20 cellular contexts compared by ENCODE assay signal in genomic region chr5:38883842-38884241, GRCh38. TPM values are rescaled to one million over a fixed set of nuclear protein-coding genes. Genes with fewer than 3 reads are reported as not detected.
DNase-seq lines count a peak whose midpoint lies in the region; ATAC-seq, FAIRE-seq and TF ChIP-seq lines count a peak whose summit lies in the region.
"Had no signal": no experiment of that assay in that cellular context is flagged by ENCODE, and none has a peak within 500 bp of the region (broad histone marks: within the 10 kb centered on the region; RNA-seq: fewer than 3 reads in every experiment).

No MANE protein-coding gene starts in this region.

- no peaks in the 10 kb centered on the region for H3K9me3 Mint-ChIP-seq in endothelial cell (ENCODE audit: unreplicated experiment)
- H3K9me3 Mint-ChIP-seq: CD8-positive, alpha-beta memory T cell; H9 had no signal

- H3K9me3 ChIP-seq in right lobe of liver (no peaks in the 10 kb centered on the region), HepG2 (ENCODE audit: low read length) (no peaks in the 10 kb centered on the region), vagina (no peaks in the 10 kb centered on the region)
- H3K9me3 ChIP-seq: BE2C, Caco-2 had no signal

- H3K36me3 ChIP-seq in right lobe of liver (peaks cover 0 to 11% (median 3%) of the 10 kb centered on the region in 4 donors), HepG2 (replicated peaks in 1 of 2; ENCODE audit: control insufficient read depth in 1 of 2, insufficient read depth in 2 of 2, low read length in 2 of 2) (peaks cover 20 to 64% of the 10 kb centered on the region in 2 experiments), vagina (peaks cover 0 to 45% of the 10 kb centered on the region in 2 donors)
- H3K36me3 ChIP-seq: BE2C had no signal

- POLR2A ChIA-PET in HepG2 (lab: Yijun Ruan, JAX) = no interaction called here

- H3K27ac ChIP-seq in right lobe of liver (no peak overlapping the region), HepG2 (ENCODE audit: extremely low read length, insufficient read depth, low read length) (no peak overlapping the region), vagina (no peak overlapping the region)

- peak overlapping the region; percentile 22 for H3K27ac Mint-ChIP-seq in endothelial cell (ENCODE audit: unreplicated experiment)
- H3K27ac Mint-ChIP-seq: CD4-positive, CD25-positive, alpha-beta regulatory T cell; CD8-positive, alpha-beta memory T cell had no signal

- DNase-seq in right lobe of liver = no peak
- no peak for DNase-seq in HepG2 (ENCODE audit: low spot score)
- no peak for DNase-seq in endothelial cell (ENCODE audit: low spot score)
- peak; percentile 54 for DNase-seq in medulla oblongata (ENCODE audit: extremely low spot score)
- no peak for DNase-seq in vagina (ENCODE audit: extremely low spot score in 2 of 2)
- DNase-seq in RPMI8226 = no peak
- DNase-seq: ACHN; BE2C; C1 segment of cervical spinal cord; Caco-2; CD4-positive, CD25-positive, alpha-beta regulatory T cell; CD8-positive, alpha-beta memory T cell; H9 had no signal

- H2AFZ ChIP-seq in HepG2 (ENCODE audit: low read length) = no peak overlapping the region

- no peak overlapping the region for H3K4me2 ChIP-seq in HepG2 (ENCODE audit: low read depth, low read length)

- H3K9ac ChIP-seq in HepG2 (ENCODE audit: insufficient read depth, low read depth, low read length) = no peak overlapping the region

- H3K27me3 ChIP-seq in right lobe of liver = no peaks in the 10 kb centered on the region
- no peaks in the 10 kb centered on the region for H3K27me3 ChIP-seq in HepG2 (ENCODE audit: control insufficient read depth in 1 of 2, insufficient read depth in 2 of 2, low read length in 2 of 2)
- no peaks in the 10 kb centered on the region for H3K27me3 ChIP-seq in vagina

- no peak overlapping the region for H3K4me3 Mint-ChIP-seq in endothelial cell (ENCODE audit: unreplicated experiment)
- H3K4me3 Mint-ChIP-seq: CD4-positive, CD25-positive, alpha-beta regulatory T cell; CD8-positive, alpha-beta memory T cell; H9 had no signal

- ATAC-seq in right lobe of liver (peak; percentile 17 to 68 (median 36)), HepG2 (no peak), HG03108 (IDR thresholded peaks at IDR 0.05; ENCODE audit: unreplicated experiment) (no peak)

- no peaks in the 10 kb centered on the region for H4K20me1 ChIP-seq in HepG2 (ENCODE audit: insufficient read depth, low read length)

- H3K79me2 ChIP-seq in HepG2 (ENCODE audit: insufficient read depth, low read length) = no peaks in the 10 kb centered on the region

- no peaks in the 10 kb centered on the region for H3K4me1 ChIP-seq in right lobe of liver
- no peaks in the 10 kb centered on the region for H3K4me1 ChIP-seq in HepG2 (ENCODE audit: insufficient read depth, low read length)
- H3K4me1 ChIP-seq in vagina = no peaks in the 10 kb centered on the region
- H3K4me1 ChIP-seq: BE2C, Caco-2 had no signal

- H3K4me3 ChIP-seq in right lobe of liver (no peak overlapping the region), HepG2 (replicated peaks in 1 of 3; ENCODE audit: insufficient read depth in 1 of 3, low read depth in 2 of 3, low read length in 3 of 3) (no peak overlapping the region), vagina (no peak overlapping the region)

- TF ChIP-seq POLR2A in right lobe of liver (IDR thresholded peaks at IDR 0.05) (no peak), HepG2 (IDR thresholded peaks at IDR 0.05; ENCODE audit: insufficient read depth in 1 of 2, low read depth in 2 of 2, low read length in 2 of 2) (no peak), vagina (IDR thresholded peaks at IDR 0.05) (no peak)

- TF ChIP-seq CTCF in right lobe of liver (IDR thresholded peaks at IDR 0.05) (no peak), HepG2 (CRISPR knock-in tag; IDR thresholded peaks at IDR 0.05) (no peak), endothelial cell (IDR thresholded peaks at IDR 0.05; ENCODE audit: unreplicated experiment) (no peak), vagina (IDR thresholded peaks at IDR 0.05) (no peak)

- peaks cover 30% of the 10 kb centered on the region for H3K36me3 Mint-ChIP-seq in endothelial cell (ENCODE audit: low read depth, unreplicated experiment)
- H3K36me3 Mint-ChIP-seq: CD4-positive, CD25-positive, alpha-beta regulatory T cell; CD8-positive, alpha-beta memory T cell had no signal

- H3K27me3 Mint-ChIP-seq in endothelial cell (ENCODE audit: unreplicated experiment) = peaks cover 2% of the 10 kb centered on the region

- WGBS in right lobe of liver (ENCODE audit: insufficient coverage, low coverage, low lambda C conversion rate, missing lambda C conversion rate) = 28% methylated on average over 3 of the region's 3 CpGs
- WGBS in HepG2 (ENCODE audit: low lambda C conversion rate) = 95% methylated on average over 3 of the region's 3 CpGs

- CTCF ChIA-PET in HepG2 (lab: Yijun Ruan, JAX; ENCODE audit: low intra/inter-chr PET ratio, low total read pairs) = no interaction called here

- no TSS peak for BruUV-seq in HepG2 (replicated peaks; lab: Mats Ljungman, UMichigan)

- in situ Hi-C loops in HepG2 (cut with HindIII; ENCODE audit: extremely low pct_ligation_motif_present, low pct_unique_long_range_greater_than_20kb) = no loop called here

- FAIRE-seq in HepG2 (lab: Jason Lieb, UNC) = no peak
- FAIRE-seq: D721Med, G401.6, GM12891, GM19239, H1 had no signal

- intact Hi-C loops in right lobe of liver (cut with DNase I) (no loop called here), HepG2 (cut with micrococcal nuclease; ENCODE audit: unreplicated experiment) (no loop called here), vagina (cut with DNase I) (no loop called here)

- peaks cover 30% of the 10 kb centered on the region for H3K4me1 Mint-ChIP-seq in endothelial cell (ENCODE audit: unreplicated experiment)
- H3K4me1 Mint-ChIP-seq: CD8-positive, alpha-beta memory T cell had no signal

- TF ChIP-seq EP300 in HepG2 (IDR thresholded peaks at IDR 0.05; ENCODE audit: low read depth in 2 of 2, low read length in 2 of 2) (no peak), HepG2 (CRISPR knock-in tag; IDR thresholded peaks at IDR 0.05; ENCODE audit: borderline replicate concordance) (no peak)

- TF ChIP-seq RAD21 in HepG2 (CRISPR knock-in tag; IDR thresholded peaks at IDR 0.05) = no peak

TF ChIP-seq in HepG2, 621 proteins besides CTCF, POLR2A, EP300 and RAD21 (continues in another document):
- TF ChIP-seq NKX3-1 (CRISPR knock-in tag; IDR thresholded peaks at IDR 0.05) = no peak
- no peak for TF ChIP-seq ZNF530 (CRISPR knock-in tag; IDR thresholded peaks at IDR 0.05; ENCODE audit: low read depth)
- TF ChIP-seq ZNF33B (CRISPR knock-in tag; IDR thresholded peaks at IDR 0.05) = no peak
- no peak for TF ChIP-seq GLI4 (CRISPR knock-in tag; IDR thresholded peaks at IDR 0.05; ENCODE audit: borderline replicate concordance)

RNA-seq across cellular contexts. Expression of gene OSMR, which starts 38.0 kb away (rescaled TPM):
- total RNA-seq in right lobe of liver (10 to 100 TPM in 5 of 6 experiments, 1 to 10 TPM in 1; 3.9 to 44.8 (median 12.2) TPM), HepG2 (2016; rRNA removed; fragmentation: Illumina TruSeq; extraction: Trizol) (14.2 and 21.3 TPM in 2 replicates), endothelial cell (ENCODE audit: unreplicated experiment) (17.4 TPM), vagina (69.0 TPM)
- 1.8 and 2.9 TPM in 2 replicates for total RNA-seq in HepG2 (2016; cell fraction: cytosol; rRNA removed; fragmentation: Illumina TruSeq; extraction: Trizol; ENCODE audit: low read depth)
- total RNA-seq in HepG2 (2016; cell fraction: insoluble cytoplasmic fraction; rRNA removed; fragmentation: Illumina TruSeq; extraction: Trizol) = 12.5 and 19.4 TPM in 2 replicates
- total RNA-seq in HepG2 (2016; cell fraction: membrane; rRNA removed; fragmentation: Illumina TruSeq; extraction: Trizol) = 6.1 and 7.5 TPM in 2 replicates
- total RNA-seq in HepG2 (2016; cell fraction: nucleus; rRNA removed; fragmentation: Illumina TruSeq; extraction: Trizol) = 50.3 and 60.9 TPM in 2 replicates
- 86.5 and 94.3 TPM in 2 replicates for polyA plus RNA-seq in HepG2 (2011; rRNA removed)
- polyA plus RNA-seq in HepG2 (2011; cell fraction: cytosol; rRNA removed) = 44.8 and 76.5 TPM in 2 replicates
- polyA plus RNA-seq in HepG2 (2011; cell fraction: nucleus; rRNA removed) = 95.6 and 101 TPM in 2 replicates
- 29.4 and 71.4 TPM in 2 replicates for polyA plus RNA-seq in HepG2 (2012)
- polyA plus RNA-seq in HepG2 (2016; cell fraction: cytosol; fragmentation: Illumina TruSeq; extraction: Trizol; ENCODE audit: low read depth) = 1.2 and 1.3 TPM in 2 replicates
- 11.5 and 13.4 TPM in 2 replicates for polyA plus RNA-seq in HepG2 (2016; cell fraction: insoluble cytoplasmic fraction; fragmentation: Illumina TruSeq; extraction: Trizol; ENCODE audit: low read depth)
- 2.3 and 3.0 TPM in 2 replicates for polyA plus RNA-seq in HepG2 (2016; cell fraction: membrane; fragmentation: Illumina TruSeq; extraction: Trizol; ENCODE audit: low read depth)
- 43.2 and 48.3 TPM in 2 replicates for polyA plus RNA-seq in HepG2 (2016; cell fraction: nucleus; fragmentation: Illumina TruSeq; extraction: Trizol; ENCODE audit: insufficient read depth, low read depth)
- 24.4 and 91.8 TPM in 2 replicates for polyA minus RNA-seq in HepG2 (2011; rRNA and poly(A)+ RNA removed; ENCODE audit: low replicate concordance)
- 75.8 and 111 TPM in 2 replicates for polyA minus RNA-seq in HepG2 (2011; cell fraction: cytosol; rRNA and poly(A)+ RNA removed)
- 316 and 318 TPM in 2 replicates for polyA minus RNA-seq in HepG2 (2011; cell fraction: nucleus; rRNA and poly(A)+ RNA removed)
- total RNA-seq: CD4-positive, CD25-positive, alpha-beta regulatory T cell; CD8-positive, alpha-beta memory T cell; HT-29 had no signal
- polyA plus RNA-seq: CD8-positive, alpha-beta memory T cell had no signal

Comparison
In these comparisons a context has a peak if more than half of its experiments do, and no peak if none do; other contexts are left out.
1. ATAC-seq: peak in right lobe of liver (4 of 4); none in HepG2 (single experiment) and HG03108 (single experiment).